In genomic region chr6:108948252-108948651, GRCh38 we compare ENCODE assay signal across 10 cellular contexts.
DNase-seq lines count a peak whose midpoint lies in the region; ATAC-seq and TF ChIP-seq lines count a peak whose summit lies in the region.
"Had no signal": no experiment of that assay in that cellular context is flagged by ENCODE, and none has a peak within 500 bp of the region (broad histone marks: within the 10 kb centered on the region; RNA-seq: fewer than 3 reads in every experiment).

No MANE protein-coding gene starts in this region.

- peak overlapping the region; percentile 83 to 93 (median 86) for H3K27ac ChIP-seq in sigmoid colon

- TF ChIP-seq POLR2A in sigmoid colon (IDR thresholded peaks at IDR 0.05) = no peak

- H3K4me1 Mint-ChIP-seq in activated naive CD8-positive, alpha-beta T cell treated with anti-CD3 and anti-CD28 coated beads for 36 hours = peaks cover 16% of the 10 kb centered on the region
- H3K4me1 Mint-ChIP-seq in T-helper 2 cell treated with Interferon-gamma antibody and Interleukin-4, amounts not matched to agents 5 μg/mL and 100 μg/mL, for 36 hours (ENCODE audit: low read depth) = peaks cover 20% of the 10 kb centered on the region

- DNase-seq in DMS53 (lab: John Stamatoyannopoulos, UW) (peak; percentile 49), amygdala (lab: John Stamatoyannopoulos, UW) (peak in 34 of 56 donors; percentile 3 to 68 (median 19)), left ventricle myocardium superior (peak; percentile 66), sigmoid colon (no peak), germinal center (ENCODE audit: low spot score) (no peak)
- no peak for DNase-seq in activated naive CD8-positive, alpha-beta T cell treated with anti-CD3 and anti-CD28 coated beads for 36 hours
- no peak for DNase-seq in T-helper 2 cell treated with Interferon-gamma antibody and Interleukin-4, amounts not matched to agents 5 μg/mL and 100 μg/mL, for 36 hours (ENCODE audit: low spot score)
- DNase-seq: RPMI8226 had no signal

- no peaks in the 10 kb centered on the region for H3K36me3 ChIP-seq in sigmoid colon

- intact Hi-C loops in left ventricle myocardium superior (cut with micrococcal nuclease) = no loop called here
- intact Hi-C loops in sigmoid colon (cut with DNase I) = loop anchor here (5.0 kb wide), 1 partner anchor 124 kb away; no protein-coding TSS in a partner anchor

- no peaks in the 10 kb centered on the region for H3K27me3 Mint-ChIP-seq in activated naive CD8-positive, alpha-beta T cell treated with anti-CD3 and anti-CD28 coated beads for 36 hours
- H3K27me3 Mint-ChIP-seq in T-helper 2 cell treated with Interferon-gamma antibody and Interleukin-4, amounts not matched to agents 5 μg/mL and 100 μg/mL, for 36 hours (ENCODE audit: low read depth) = no peaks in the 10 kb centered on the region
- H3K27me3 Mint-ChIP-seq: stimulated activated naive CD8-positive, alpha-beta T cell treated with anti-CD3 and anti-CD28 coated beads, Interleukin-15, Interleukin-2, amounts not matched to agents 100 ng/mL and 50 ng/mL, for 24 hours had no signal

- H3K4me1 ChIP-seq in sigmoid colon = peaks cover 0 to 81% (median 61%) of the 10 kb centered on the region in 4 donors

- WGBS in sigmoid colon, 2 donors = 43 to 45% methylated on average over 5 of the region's 5 CpGs

- H3K9me3 Mint-ChIP-seq in activated naive CD8-positive, alpha-beta T cell treated with anti-CD3 and anti-CD28 coated beads for 36 hours = no peaks in the 10 kb centered on the region
- H3K9me3 Mint-ChIP-seq in T-helper 2 cell treated with Interferon-gamma antibody and Interleukin-4, amounts not matched to agents 5 μg/mL and 100 μg/mL, for 36 hours = no peaks in the 10 kb centered on the region
- H3K9me3 Mint-ChIP-seq: stimulated activated naive CD8-positive, alpha-beta T cell treated with anti-CD3 and anti-CD28 coated beads, Interleukin-15, Interleukin-2, amounts not matched to agents 100 ng/mL and 50 ng/mL, for 24 hours had no signal

- H3K27ac Mint-ChIP-seq in activated naive CD8-positive, alpha-beta T cell treated with anti-CD3 and anti-CD28 coated beads for 36 hours = no peak overlapping the region
- H3K27ac Mint-ChIP-seq in T-helper 2 cell treated with Interferon-gamma antibody and Interleukin-4, amounts not matched to agents 5 μg/mL and 100 μg/mL, for 36 hours = no peak overlapping the region
- H3K27ac Mint-ChIP-seq: stimulated activated naive CD8-positive, alpha-beta T cell treated with anti-CD3 and anti-CD28 coated beads, Interleukin-15, Interleukin-2, amounts not matched to agents 100 ng/mL and 50 ng/mL, for 24 hours had no signal

- no peaks in the 10 kb centered on the region for H3K9me3 ChIP-seq in sigmoid colon

- no peaks in the 10 kb centered on the region for H3K36me3 Mint-ChIP-seq in activated naive CD8-positive, alpha-beta T cell treated with anti-CD3 and anti-CD28 coated beads for 36 hours
- H3K36me3 Mint-ChIP-seq in T-helper 2 cell treated with Interferon-gamma antibody and Interleukin-4, amounts not matched to agents 5 μg/mL and 100 μg/mL, for 36 hours (ENCODE audit: low read depth) = no peaks in the 10 kb centered on the region

- no peak for TF ChIP-seq CTCF in sigmoid colon (IDR thresholded peaks at IDR 0.05)

- H3K4me3 Mint-ChIP-seq in activated naive CD8-positive, alpha-beta T cell treated with anti-CD3 and anti-CD28 coated beads for 36 hours = no peak overlapping the region
- H3K4me3 Mint-ChIP-seq in T-helper 2 cell treated with Interferon-gamma antibody and Interleukin-4, amounts not matched to agents 5 μg/mL and 100 μg/mL, for 36 hours = no peak overlapping the region
- H3K4me3 Mint-ChIP-seq: stimulated activated naive CD8-positive, alpha-beta T cell treated with anti-CD3 and anti-CD28 coated beads, Interleukin-15, Interleukin-2, amounts not matched to agents 100 ng/mL and 50 ng/mL, for 24 hours had no signal

- no peak for TF ChIP-seq EP300 in sigmoid colon (IDR thresholded peaks at IDR 0.05)

- no peak overlapping the region for H3K4me3 ChIP-seq in sigmoid colon

- ATAC-seq in left ventricle myocardium superior (no peak), GM19328 (IDR thresholded peaks at IDR 0.05; ENCODE audit: unreplicated experiment) (no peak)

- no peaks in the 10 kb centered on the region for H3K27me3 ChIP-seq in sigmoid colon

Comparison
In these comparisons a context has a peak if more than half of its experiments do, and no peak if none do; other contexts are left out.
1. DNase-seq: peak in DMS53 (single experiment), amygdala (34 of 56) and left ventricle myocardium superior (single experiment); none in sigmoid colon (single experiment), germinal center (single experiment), activated naive CD8-positive, alpha-beta T cell treated with anti-CD3 and anti-CD28 coated beads for 36 hours (single experiment) and T-helper 2 cell treated with Interferon-gamma antibody and Interleukin-4, amounts not matched to agents 5 μg/mL and 100 μg/mL, for 36 hours (single experiment).